In the genomic region with DNA sequence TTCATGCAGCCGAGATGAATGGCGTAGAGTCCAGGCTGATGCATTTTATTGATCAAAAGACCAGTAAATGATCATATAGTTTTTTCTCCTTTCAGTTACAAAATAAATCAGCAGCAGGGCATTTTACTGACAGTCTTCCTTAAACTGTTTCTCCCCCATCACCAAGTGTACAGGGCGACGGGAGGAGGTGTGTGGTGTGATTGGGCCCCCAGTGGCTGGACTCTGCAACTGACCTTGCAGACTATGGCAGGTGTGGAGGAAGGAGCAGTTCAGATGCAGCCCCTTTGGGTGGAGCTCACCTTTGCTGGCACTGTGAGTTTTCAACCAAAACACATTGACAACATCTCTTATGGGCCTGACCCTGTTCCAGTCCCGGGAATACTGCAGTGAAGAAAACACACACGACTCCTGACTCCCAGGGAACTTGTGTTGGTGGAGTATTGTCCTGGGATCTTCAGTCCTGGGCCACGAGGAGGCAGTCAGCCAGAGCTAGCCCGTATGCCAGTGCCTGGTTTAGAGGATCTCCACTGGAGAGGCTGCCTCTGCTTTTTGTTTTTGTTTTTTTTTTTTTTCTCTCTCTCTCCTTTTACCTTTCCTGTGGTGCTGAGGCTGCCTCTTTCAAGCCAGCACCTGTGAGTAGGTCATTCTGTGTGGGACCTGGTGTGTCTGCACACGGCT, we compare ENCODE assay signal across 10 cellular contexts. TPM values are rescaled to one million over a fixed set of nuclear protein-coding genes. Genes with fewer than 3 reads are reported as not detected.
DNase-seq lines count a peak whose midpoint lies in the region; ATAC-seq and FAIRE-seq lines count a peak whose summit lies in the region.
"Had no signal": no experiment of that assay in that cellular context is flagged by ENCODE, and none has a peak within 500 bp of the region (broad histone marks: within the 10 kb centered on the region; RNA-seq: fewer than 3 reads in every experiment).

No MANE protein-coding gene starts in this region.

- peaks cover 53% of the 10 kb centered on the region for H3K4me1 Mint-ChIP-seq in activated T-cell treated with anti-CD3 and anti-CD28 coated beads, Interleukin-2, amount 50 U/mL, for 72 hours (ENCODE audit: low read depth)
- peaks cover 33 to 48% of the 10 kb centered on the region in 2 donors for H3K4me1 Mint-ChIP-seq in stimulated activated naive B cell treated with anti-CD40 and anti-IgM and Interleukin-4, amounts not matched to agents 10 μg/mL and 1 μg/mL and 100 μg/mL, for 72 hours

- peak in 1 of 2 donors; percentile 10 for DNase-seq in activated T-cell treated with anti-CD3 and anti-CD28 coated beads, Interleukin-2, amount 50 U/mL, for 72 hours
- DNase-seq in activated T-cell treated with anti-CD3 and anti-CD28 coated beads for 4 hours (no peak), NCI-H69 (lab: John Stamatoyannopoulos, UW) (peak; percentile 50), frontal cortex (ENCODE audit: low spot score in 2 of 2) (no peak), SIG-M5 (lab: John Stamatoyannopoulos, UW) (no peak)
- no peak for DNase-seq in effector memory CD4-positive, alpha-beta T cell
- DNase-seq in stimulated activated naive B cell treated with anti-CD40 and anti-IgM and Interleukin-4, amounts not matched to agents 10 μg/mL and 1 μg/mL and 100 μg/mL, for 72 hours, result no peak

- no peak overlapping the region for H3K4me3 ChIP-seq in effector memory CD4-positive, alpha-beta T cell (ENCODE audit: insufficient read depth, low read depth, low read length, poor library complexity, severe bottlenecking)
- H3K4me3 ChIP-seq: ascending aorta had no signal

- peak overlapping the region; percentile 67 for H3K27ac Mint-ChIP-seq in activated T-cell treated with anti-CD3 and anti-CD28 coated beads, Interleukin-2, amount 50 U/mL, for 72 hours
- peak overlapping the region; percentile 31 for H3K27ac Mint-ChIP-seq in stimulated activated naive B cell treated with anti-CD40 and anti-IgM and Interleukin-4, amounts not matched to agents 10 μg/mL and 1 μg/mL and 100 μg/mL, for 72 hours

- no peak for FAIRE-seq in frontal cortex (lab: Jason Lieb, UNC)
- FAIRE-seq: RCC 7860 had no signal

- no peaks in the 10 kb centered on the region for H3K9me3 Mint-ChIP-seq in activated T-cell treated with anti-CD3 and anti-CD28 coated beads, Interleukin-2, amount 50 U/mL, for 72 hours
- H3K9me3 Mint-ChIP-seq in stimulated activated naive B cell treated with anti-CD40 and anti-IgM and Interleukin-4, amounts not matched to agents 10 μg/mL and 1 μg/mL and 100 μg/mL, for 72 hours, result no peaks in the 10 kb centered on the region

- peaks cover 0 to 2% of the 10 kb centered on the region in 2 donors for H3K36me3 Mint-ChIP-seq in activated T-cell treated with anti-CD3 and anti-CD28 coated beads, Interleukin-2, amount 50 U/mL, for 72 hours (ENCODE audit: insufficient read depth in 2 of 2)
- no peaks in the 10 kb centered on the region for H3K36me3 Mint-ChIP-seq in stimulated activated naive B cell treated with anti-CD40 and anti-IgM and Interleukin-4, amounts not matched to agents 10 μg/mL and 1 μg/mL and 100 μg/mL, for 72 hours

- no peaks in the 10 kb centered on the region for H3K27me3 Mint-ChIP-seq in activated T-cell treated with anti-CD3 and anti-CD28 coated beads, Interleukin-2, amount 50 U/mL, for 72 hours (ENCODE audit: low read depth)
- peaks cover 3 to 6% of the 10 kb centered on the region in 2 donors for H3K27me3 Mint-ChIP-seq in stimulated activated naive B cell treated with anti-CD40 and anti-IgM and Interleukin-4, amounts not matched to agents 10 μg/mL and 1 μg/mL and 100 μg/mL, for 72 hours

- H3K36me3 ChIP-seq in effector memory CD4-positive, alpha-beta T cell (ENCODE audit: control insufficient read depth, insufficient read depth, low read length), result no peaks in the 10 kb centered on the region
- H3K36me3 ChIP-seq: ascending aorta had no signal

- H3K27ac ChIP-seq in effector memory CD4-positive, alpha-beta T cell (ENCODE audit: insufficient read depth, low read length, poor library complexity, severe bottlenecking), result peak overlapping the region; percentile 41
- H3K27ac ChIP-seq: ascending aorta had no signal

- H3K4me1 ChIP-seq in effector memory CD4-positive, alpha-beta T cell (ENCODE audit: control insufficient read depth, insufficient read depth, low read length, poor library complexity, severe bottlenecking), result peaks cover 26% of the 10 kb centered on the region

- peak overlapping the region; percentile 71 to 81 for H3K4me3 Mint-ChIP-seq in activated T-cell treated with anti-CD3 and anti-CD28 coated beads, Interleukin-2, amount 50 U/mL, for 72 hours
- H3K4me3 Mint-ChIP-seq in stimulated activated naive B cell treated with anti-CD40 and anti-IgM and Interleukin-4, amounts not matched to agents 10 μg/mL and 1 μg/mL and 100 μg/mL, for 72 hours, result no peak overlapping the region

- no peaks in the 10 kb centered on the region for H3K9me3 ChIP-seq in effector memory CD4-positive, alpha-beta T cell (ENCODE audit: control insufficient read depth, low read length)
- H3K9me3 ChIP-seq: ascending aorta had no signal

- no peak for ATAC-seq in activated T-cell treated with anti-CD3 and anti-CD28 coated beads, Interleukin-2, amount 50 U/mL, for 72 hours (replicated peaks in 1 of 2)
- ATAC-seq in stimulated activated naive B cell treated with anti-CD40 and anti-IgM and Interleukin-4, amounts not matched to agents 10 μg/mL and 1 μg/mL and 100 μg/mL, for 72 hours (replicated peaks), result no peak
- ATAC-seq in HG03432 (IDR thresholded peaks at IDR 0.05; ENCODE audit: unreplicated experiment), result no peak

- H3K27me3 ChIP-seq in effector memory CD4-positive, alpha-beta T cell (replicated peaks; ENCODE audit: control insufficient read depth, insufficient read depth, low read length, poor library complexity, severe bottlenecking), result no peaks in the 10 kb centered on the region
- H3K27me3 ChIP-seq: ascending aorta had no signal

RNA-seq across cellular contexts. Expression of a gene that starts 29.8 kb away (rescaled TPM):
- total RNA-seq in activated T-cell treated with anti-CD3 and anti-CD28 coated beads, Interleukin-2, amount 50 U/mL, for 72 hours, result 10 to 100 TPM; 10.6 to 14.5 TPM
- 55.8 TPM for total RNA-seq in frontal cortex

RNA-seq across cellular contexts. Expression of a gene that starts 46.0 kb away (rescaled TPM):
- 10 to 100 TPM; 27.5 to 33.7 TPM for total RNA-seq in activated T-cell treated with anti-CD3 and anti-CD28 coated beads, Interleukin-2, amount 50 U/mL, for 72 hours
- total RNA-seq in frontal cortex, result 19.6 TPM

RNA-seq across cellular contexts. Expression of a gene that starts 54.9 kb away (rescaled TPM):
- not detected for total RNA-seq in activated T-cell treated with anti-CD3 and anti-CD28 coated beads, Interleukin-2, amount 50 U/mL, for 72 hours
- 0.41 TPM for total RNA-seq in frontal cortex
- total RNA-seq: ascending aorta had no signal

Comparison
In these comparisons a context has a peak if more than half of its experiments do, and no peak if none do; other contexts are left out.
1. H3K4me3 Mint-ChIP-seq: peak in activated T-cell treated with anti-CD3 and anti-CD28 coated beads, Interleukin-2, amount 50 U/mL, for 72 hours (2 of 2); none in stimulated activated naive B cell treated with anti-CD40 and anti-IgM and Interleukin-4, amounts not matched to agents 10 μg/mL and 1 μg/mL and 100 μg/mL, for 72 hours (0 of 2).